Comparison of ENCODE assay signal across 12 cellular contexts in the genomic region with DNA sequence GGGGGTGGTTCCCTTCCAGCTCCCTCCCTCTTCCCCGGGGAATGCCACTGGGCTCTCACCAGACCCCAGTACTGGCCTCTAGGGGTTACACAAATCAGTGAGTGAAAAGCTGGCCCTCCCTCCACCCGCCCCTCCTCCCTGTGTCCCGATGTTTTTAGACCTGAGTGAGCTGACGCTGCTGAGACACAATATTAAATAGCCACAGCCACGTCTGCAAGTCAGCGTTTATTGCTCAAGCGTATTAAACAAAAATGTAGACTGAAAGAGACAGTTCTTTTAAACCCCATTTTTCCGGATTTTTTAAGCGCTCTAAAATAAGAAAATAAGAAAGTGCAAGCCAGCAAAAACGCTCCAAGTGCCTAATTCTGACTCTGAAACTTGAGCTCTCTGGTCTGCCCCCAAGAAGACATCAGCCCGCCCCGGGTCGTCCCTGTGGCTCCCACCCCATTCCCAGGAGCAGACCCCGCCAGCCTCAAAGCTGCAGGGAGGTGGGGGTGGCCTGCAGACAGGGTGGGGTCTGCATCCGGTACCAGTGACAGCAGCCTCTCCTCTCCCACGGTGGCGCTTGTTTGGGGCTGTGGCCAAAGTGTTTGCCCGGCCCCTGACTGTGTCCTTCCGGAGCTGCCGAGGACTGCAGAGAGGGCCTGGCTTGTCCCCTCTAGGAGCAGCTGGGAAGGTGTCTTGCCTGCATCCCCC. TPM values are rescaled to one million over a fixed set of nuclear protein-coding genes. Genes with fewer than 3 reads are reported as not detected.
DNase-seq lines count a peak whose midpoint lies in the region; ATAC-seq and TF ChIP-seq lines count a peak whose summit lies in the region.
"Had no signal": no experiment of that assay in that cellular context is flagged by ENCODE, and none has a peak within 500 bp of the region (broad histone marks: within the 10 kb centered on the region; RNA-seq: fewer than 3 reads in every experiment).

No MANE protein-coding gene starts in this region.

- H3K79me2 ChIP-seq in SK-N-SH (ENCODE audit: insufficient read depth) (no peaks in the 10 kb centered on the region), hepatocyte (no peaks in the 10 kb centered on the region), smooth muscle cell (ENCODE audit: low read depth) (no peaks in the 10 kb centered on the region)

- H3K4me2 ChIP-seq in SK-N-SH, result no peak overlapping the region
- H3K4me2 ChIP-seq in hepatocyte, result peak overlapping the region; percentile 73
- peak overlapping the region; percentile 75 for H3K4me2 ChIP-seq in smooth muscle cell

- TF ChIP-seq RAD21 in SK-N-SH (IDR thresholded peaks at IDR 0.05; ENCODE audit: low read length), result no peak

- H3F3A ChIP-seq in SK-N-SH (replicated peaks; ENCODE audit: insufficient read depth), result no peaks in the 10 kb centered on the region
- no peaks in the 10 kb centered on the region for H3F3A ChIP-seq in smooth muscle cell (ENCODE audit: low read depth)

- no peak overlapping the region for H3K27ac ChIP-seq in SK-N-SH (ENCODE audit: low read depth in 2 of 2, low read length in 1 of 2)
- peak overlapping the region; percentile 78 for H3K27ac ChIP-seq in hepatocyte
- H3K27ac ChIP-seq in smooth muscle cell (ENCODE audit: low read depth), result no peak overlapping the region
- H3K27ac ChIP-seq: tibial nerve had no signal

- no peaks in the 10 kb centered on the region for H3K9me3 ChIP-seq in SK-N-SH
- no peaks in the 10 kb centered on the region for H3K9me3 ChIP-seq in hepatocyte (ENCODE audit: low read depth)
- no peaks in the 10 kb centered on the region for H3K9me3 ChIP-seq in smooth muscle cell (replicated peaks; ENCODE audit: low read depth)

- TF ChIP-seq CTCF in SK-N-SH (IDR thresholded peaks at IDR 0.05), result no peak
- peak; percentile 16 for TF ChIP-seq CTCF in hepatocyte (IDR thresholded peaks at IDR 0.05; ENCODE audit: poor library complexity)
- TF ChIP-seq CTCF in smooth muscle cell (IDR thresholded peaks at IDR 0.05; ENCODE audit: borderline replicate concordance, insufficient read depth, poor library complexity, severe bottlenecking), result no peak

- no peaks in the 10 kb centered on the region for H3K36me3 ChIP-seq in SK-N-SH (replicated peaks in 1 of 2; ENCODE audit: control insufficient read depth in 1 of 2, insufficient read depth in 2 of 2, low read length in 1 of 2)
- no peaks in the 10 kb centered on the region for H3K36me3 ChIP-seq in hepatocyte (replicated peaks; ENCODE audit: insufficient read depth, low read depth)
- no peaks in the 10 kb centered on the region for H3K36me3 ChIP-seq in smooth muscle cell (ENCODE audit: low read depth)
- H3K36me3 ChIP-seq: tibial nerve had no signal

- CTCF ChIA-PET in SK-N-SH (lab: Yijun Ruan, JAX), result interaction anchor here (0.6 to 2.4 kb wide), 7 partner anchors 15 to 292 kb away, joined by 3 to 15 read pairs (median 3); no protein-coding TSS in a partner anchor

- H3K9me2 ChIP-seq in SK-N-SH, result no peaks in the 10 kb centered on the region
- H3K9me2 ChIP-seq in hepatocyte (replicated peaks; ENCODE audit: insufficient read depth), result no peaks in the 10 kb centered on the region

- H3K9ac ChIP-seq in SK-N-SH (no peak overlapping the region), smooth muscle cell (ENCODE audit: low read depth) (no peak overlapping the region)

- DNase-seq in NCI-H2171 (lab: John Stamatoyannopoulos, UW) (peak; percentile 4), NCI-H2171 treated with DMSO at 0.1 percent for 48 hours (lab: John Stamatoyannopoulos, UW) (no peak), SK-N-SH (peak; percentile 86), hepatocyte (ENCODE audit: low spot score) (peak; percentile 72), smooth muscle cell (lab: John Stamatoyannopoulos, UW; ENCODE audit: unreplicated experiment) (peak; percentile 48), T1000 (lab: John Stamatoyannopoulos, UW) (no peak), COLO829 (ENCODE audit: low spot score) (no peak)
- DNase-seq: activated CD8-positive, alpha-beta memory T cell treated with anti-CD3 and anti-CD28 coated beads, Interleukin-2, amount 50 U/mL, for 48 hours had no signal

- no peak for ATAC-seq in GM21723 (IDR thresholded peaks at IDR 0.05; ENCODE audit: unreplicated experiment)
- ATAC-seq: esophagus mucosa had no signal

- POLR2A ChIA-PET in SK-N-SH (lab: Yijun Ruan, JAX), result no interaction called here

- H3K4me1 ChIP-seq in SK-N-SH (ENCODE audit: control insufficient read depth in 1 of 2, insufficient read depth in 2 of 2, low read depth in 1 of 2, low read length in 1 of 2) (no peaks in the 10 kb centered on the region; a peak in 1 of 4 replicates), hepatocyte (ENCODE audit: insufficient read depth) (peaks cover 18% of the 10 kb centered on the region), smooth muscle cell (ENCODE audit: low read depth) (peaks cover 6% of the 10 kb centered on the region)

- H3K4me3 ChIP-seq in SK-N-SH (ENCODE audit: low read depth in 2 of 2, low read length in 1 of 2) (no peak overlapping the region), hepatocyte (no peak overlapping the region), smooth muscle cell (peak overlapping the region; percentile 45)

- H4K20me1 ChIP-seq in SK-N-SH (ENCODE audit: insufficient read depth), result no peaks in the 10 kb centered on the region
- no peaks in the 10 kb centered on the region for H4K20me1 ChIP-seq in hepatocyte (ENCODE audit: insufficient read depth, poor library complexity, severe bottlenecking)
- no peaks in the 10 kb centered on the region for H4K20me1 ChIP-seq in smooth muscle cell (ENCODE audit: low read depth)

- H3K27me3 ChIP-seq in SK-N-SH (ENCODE audit: insufficient read depth) (peaks cover 15% of the 10 kb centered on the region), hepatocyte (peaks cover 17% of the 10 kb centered on the region), smooth muscle cell (ENCODE audit: low read depth) (peaks cover 5% of the 10 kb centered on the region)

- 51% methylated on average over 16 of the region's 20 CpGs for WGBS in SK-N-SH (ENCODE audit: low lambda C conversion rate)
- 16% methylated on average over 14 of the region's 20 CpGs for WGBS in hepatocyte (ENCODE audit: low lambda C conversion rate, missing lambda C conversion rate)
- WGBS in smooth muscle cell (ENCODE audit: low lambda C conversion rate), result 9% methylated on average over 20 of the region's 20 CpGs

- no peak overlapping the region for H2AFZ ChIP-seq in SK-N-SH (ENCODE audit: low read depth)
- peak overlapping the region; percentile 60 for H2AFZ ChIP-seq in hepatocyte
- H2AFZ ChIP-seq in smooth muscle cell (ENCODE audit: low read depth), result peak overlapping the region; percentile 29

- TF ChIP-seq EP300 in SK-N-SH (IDR thresholded peaks at IDR 0.05; ENCODE audit: borderline replicate concordance in 1 of 2, low read depth in 1 of 2, low read length in 1 of 2), result no peak

TF ChIP-seq in SK-N-SH, 30 proteins besides CTCF, POLR2A, EP300 and RAD21:
- TF ChIP-seq, protein P1, sequence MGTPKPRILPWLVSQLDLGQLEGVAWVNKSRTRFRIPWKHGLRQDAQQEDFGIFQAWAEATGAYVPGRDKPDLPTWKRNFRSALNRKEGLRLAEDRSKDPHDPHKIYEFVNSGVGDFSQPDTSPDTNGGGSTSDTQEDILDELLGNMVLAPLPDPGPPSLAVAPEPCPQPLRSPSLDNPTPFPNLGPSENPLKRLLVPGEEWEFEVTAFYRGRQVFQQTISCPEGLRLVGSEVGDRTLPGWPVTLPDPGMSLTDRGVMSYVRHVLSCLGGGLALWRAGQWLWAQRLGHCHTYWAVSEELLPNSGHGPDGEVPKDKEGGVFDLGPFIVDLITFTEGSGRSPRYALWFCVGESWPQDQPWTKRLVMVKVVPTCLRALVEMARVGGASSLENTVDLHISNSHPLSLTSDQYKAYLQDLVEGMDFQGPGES (IDR thresholded peaks at IDR 0.05; ENCODE audit: low read depth, low read length), result no peak
- TF ChIP-seq TCF12 (IDR thresholded peaks at IDR 0.05) (no peak), RFX5 (IDR thresholded peaks at IDR 0.05; ENCODE audit: low read length) (no peak), YY1 (IDR thresholded peaks at IDR 0.05; ENCODE audit: low read depth) (no peak)

RNA-seq across cellular contexts. Expression of a gene that starts 1.2 kb away (rescaled TPM):
- not detected in 2 replicates for polyA plus RNA-seq in SK-N-SH (2012; rRNA removed)
- polyA plus RNA-seq in SK-N-SH (2012; cell fraction: cytosol; rRNA removed), result not detected in 2 replicates
- polyA plus RNA-seq in SK-N-SH (2012; cell fraction: nucleus; rRNA removed), result not detected in 2 replicates
- not detected in 2 replicates for total RNA-seq in hepatocyte
- polyA plus RNA-seq in hepatocyte, result not detected in 2 replicates
- not detected in 2 replicates for total RNA-seq in smooth muscle cell
- polyA plus RNA-seq in smooth muscle cell, result 0.10 TPM in 1 of 2 replicates, not detected in the other
- total RNA-seq: esophagus mucosa, skeletal muscle tissue, tibial nerve had no signal

RNA-seq across cellular contexts. Expression of a gene that starts 25.9 kb away (rescaled TPM):
- polyA plus RNA-seq in SK-N-SH (2012; rRNA removed), result not detected in 2 replicates
- polyA plus RNA-seq in SK-N-SH (2012; cell fraction: cytosol; rRNA removed), result 0.01 TPM in 1 of 2 replicates, not detected in the other
- not detected in 2 replicates for polyA plus RNA-seq in SK-N-SH (2012; cell fraction: nucleus; rRNA removed)
- total RNA-seq in hepatocyte, result 3.7 and 8.2 TPM in 2 replicates
- polyA plus RNA-seq in hepatocyte, result 3.3 and 3.4 TPM in 2 replicates
- 4.2 and 5.6 TPM in 2 replicates for total RNA-seq in smooth muscle cell
- 5.6 and 6.3 TPM in 2 replicates for polyA plus RNA-seq in smooth muscle cell
- total RNA-seq: esophagus mucosa, tibial nerve had no signal

RNA-seq across cellular contexts. Expression of a gene that starts 30.5 kb away (rescaled TPM):
- polyA plus RNA-seq in SK-N-SH (2012; rRNA removed) (2.1 and 3.0 TPM in 2 replicates), hepatocyte (0.36 and 2.0 TPM in 2 replicates), smooth muscle cell (0.10 and 1.1 TPM in 2 replicates)
- polyA plus RNA-seq in SK-N-SH (2012; cell fraction: cytosol; rRNA removed), result 0.59 and 0.94 TPM in 2 replicates
- 19.6 and 23.9 TPM in 2 replicates for polyA plus RNA-seq in SK-N-SH (2012; cell fraction: nucleus; rRNA removed)
- total RNA-seq in hepatocyte (0.92 and 3.6 TPM in 2 replicates), smooth muscle cell (0.85 and 1.2 TPM in 2 replicates)

RNA-seq across cellular contexts. Expression of a gene that starts 46.8 kb away (rescaled TPM):
- not detected in 2 replicates for polyA plus RNA-seq in SK-N-SH (2012; rRNA removed)
- polyA plus RNA-seq in SK-N-SH (2012; cell fraction: cytosol; rRNA removed), result not detected in 2 replicates
- polyA plus RNA-seq in SK-N-SH (2012; cell fraction: nucleus; rRNA removed), result 0.01 TPM in 1 of 2 replicates, not detected in the other
- not detected in 2 replicates for total RNA-seq in hepatocyte
- polyA plus RNA-seq in hepatocyte, result not detected in 2 replicates
- 0.04 TPM in 1 of 2 replicates, not detected in the other for total RNA-seq in smooth muscle cell
- polyA plus RNA-seq in smooth muscle cell, result not detected in 2 replicates
- total RNA-seq: esophagus mucosa, skeletal muscle tissue, tibial nerve had no signal

Comparison
In these comparisons a context has a peak if more than half of its experiments do, and no peak if none do; other contexts are left out.
1. DNase-seq: peak in NCI-H2171 (single experiment), SK-N-SH (single experiment), hepatocyte (single experiment) and smooth muscle cell (single experiment); none in NCI-H2171 treated with DMSO at 0.1 percent for 48 hours (single experiment), T1000 (single experiment) and COLO829 (single experiment).